Comparison of ENCODE assay signal across 32 cellular contexts in genomic region chr11:81036168-81036870, GRCh38.
"Had no signal": no experiment of that assay in that cellular context is flagged by ENCODE, and none has a peak within 500 bp of the region (broad histone marks: within the 10 kb centered on the region; RNA-seq: fewer than 3 reads in every experiment).

No MANE protein-coding gene starts in this region.

- H3K4me1 ChIP-seq: adrenal gland, ascending aorta, gastroesophageal sphincter, upper lobe of left lung, vagina had no signal

- H3K4me3 Mint-ChIP-seq: activated CD4-positive, alpha-beta T cell treated with anti-CD3 and anti-CD28 coated beads for 36 hours; activated naive CD4-positive, alpha-beta T cell treated with anti-CD3 and anti-CD28 coated beads for 36 hours; activated naive CD8-positive, alpha-beta T cell treated with anti-CD3 and anti-CD28 coated beads for 36 hours; brain; immature natural killer cell; natural killer cell treated with Interleukin-12 subunit alpha and Interleukin-12 subunit beta and Interleukin-15 and Interleukin-18, amount 100 ng/mL, for 72 hours; stimulated activated memory B cell treated with anti-CD40 and anti-IgM and Interleukin-4, amounts not matched to agents 10 μg/mL and 1 μg/mL and 100 μg/mL, for 72 hours; stimulated activated naive CD8-positive, alpha-beta T cell treated with anti-CD3 and anti-CD28 coated beads, Interleukin-15, amount 100 ng/mL, for 72 hours; T-helper 17 cell had no signal

- H3K4me3 ChIP-seq: adrenal gland, ascending aorta, coronary artery, dorsolateral prefrontal cortex, gastroesophageal sphincter, skin epidermis, upper lobe of left lung, vagina had no signal

- H3K27me3 ChIP-seq: adrenal gland, ascending aorta, dorsolateral prefrontal cortex, gastroesophageal sphincter, upper lobe of left lung, vagina had no signal

- H3K27ac ChIP-seq: adrenal gland, ascending aorta, coronary artery, dorsolateral prefrontal cortex, gastroesophageal sphincter, skin epidermis, upper lobe of left lung, vagina had no signal

- H3K4me1 Mint-ChIP-seq: activated CD4-positive, alpha-beta T cell treated with anti-CD3 and anti-CD28 coated beads for 36 hours; activated naive CD8-positive, alpha-beta T cell treated with anti-CD3 and anti-CD28 coated beads for 36 hours; immature natural killer cell; stimulated activated memory B cell treated with anti-CD40 and anti-IgM and Interleukin-4, amounts not matched to agents 10 μg/mL and 1 μg/mL and 100 μg/mL, for 72 hours; stimulated activated naive CD8-positive, alpha-beta T cell treated with anti-CD3 and anti-CD28 coated beads, Interleukin-15, amount 100 ng/mL, for 72 hours; T-helper 17 cell had no signal

- H3K36me3 Mint-ChIP-seq: activated naive CD8-positive, alpha-beta T cell treated with anti-CD3 and anti-CD28 coated beads for 36 hours; natural killer cell treated with Interleukin-12 subunit alpha and Interleukin-12 subunit beta and Interleukin-15 and Interleukin-18, amount 100 ng/mL, for 72 hours; stimulated activated memory B cell treated with anti-CD40 and anti-IgM and Interleukin-4, amounts not matched to agents 10 μg/mL and 1 μg/mL and 100 μg/mL, for 72 hours had no signal

- H3K27ac Mint-ChIP-seq: activated CD4-positive, alpha-beta T cell treated with anti-CD3 and anti-CD28 coated beads for 36 hours; activated naive CD4-positive, alpha-beta T cell treated with anti-CD3 and anti-CD28 coated beads for 36 hours; activated naive CD8-positive, alpha-beta T cell treated with anti-CD3 and anti-CD28 coated beads for 36 hours; brain; immature natural killer cell; natural killer cell treated with Interleukin-12 subunit alpha and Interleukin-12 subunit beta and Interleukin-15 and Interleukin-18, amount 100 ng/mL, for 72 hours; stimulated activated memory B cell treated with anti-CD40 and anti-IgM and Interleukin-4, amounts not matched to agents 10 μg/mL and 1 μg/mL and 100 μg/mL, for 72 hours; stimulated activated naive CD8-positive, alpha-beta T cell treated with anti-CD3 and anti-CD28 coated beads, Interleukin-15, amount 100 ng/mL, for 72 hours; T-helper 17 cell had no signal

- H3K9me3 ChIP-seq: vagina had no signal

- H3K36me3 ChIP-seq: adrenal gland, ascending aorta, gastroesophageal sphincter, upper lobe of left lung, vagina had no signal

- ATAC-seq: activated CD4-positive, alpha-beta T cell treated with anti-CD3 and anti-CD28 coated beads for 36 hours; gastroesophageal sphincter; left colon; natural killer cell treated with Interleukin-12 subunit alpha and Interleukin-12 subunit beta and Interleukin-15 and Interleukin-18, amount 100 ng/mL, for 72 hours; sciatic nerve; stimulated activated memory B cell treated with anti-CD40 and anti-IgM and Interleukin-4, amounts not matched to agents 10 μg/mL and 1 μg/mL and 100 μg/mL, for 72 hours; stimulated activated naive CD8-positive, alpha-beta T cell treated with anti-CD3 and anti-CD28 coated beads, Interleukin-15, amount 100 ng/mL, for 72 hours; T-helper 17 cell had no signal

- H3K27me3 Mint-ChIP-seq: activated CD4-positive, alpha-beta T cell treated with anti-CD3 and anti-CD28 coated beads for 36 hours; activated naive CD8-positive, alpha-beta T cell treated with anti-CD3 and anti-CD28 coated beads for 36 hours; natural killer cell treated with Interleukin-12 subunit alpha and Interleukin-12 subunit beta and Interleukin-15 and Interleukin-18, amount 100 ng/mL, for 72 hours; stimulated activated memory B cell treated with anti-CD40 and anti-IgM and Interleukin-4, amounts not matched to agents 10 μg/mL and 1 μg/mL and 100 μg/mL, for 72 hours; stimulated activated naive CD8-positive, alpha-beta T cell treated with anti-CD3 and anti-CD28 coated beads, Interleukin-15, amount 100 ng/mL, for 72 hours; T-helper 17 cell had no signal

- DNase-seq: activated CD4-positive, alpha-beta T cell treated with anti-CD3 and anti-CD28 coated beads for 36 hours; activated CD4-positive, alpha-beta T cell treated with anti-CD3 and anti-CD28 coated beads, Interleukin-2, amount 50 U/mL, for 4 hours; activated CD4-positive, CD25-positive, alpha-beta regulatory T cell; activated effector memory CD4-positive, alpha-beta T cell treated with anti-CD3 and anti-CD28 coated beads, Interleukin-2, amount 50 U/mL, for 16 hours; activated naive CD4-positive, alpha-beta T cell treated with anti-CD3 and anti-CD28 coated beads for 36 hours; activated naive CD8-positive, alpha-beta T cell treated with anti-CD3 and anti-CD28 coated beads for 36 hours; activated T-cell treated with anti-CD3 and anti-CD28 coated beads for 4 hours; adrenal gland; dorsolateral prefrontal cortex; effector memory CD4-positive, alpha-beta T cell; erythroblast; head of caudate nucleus; hypothalamus; immature natural killer cell; kidney; left colon; posterior cingulate gyrus; stimulated activated CD4-positive, alpha-beta T cell treated with anti-CD3 and anti-CD28 coated beads, Interleukin-4, amount 100 ng/mL, for 4 hours; stimulated activated CD8-positive, alpha-beta memory T cell treated with anti-CD3 and anti-CD28 coated beads, Interleukin-4, amount 100 ng/mL, for 48 hours; stimulated activated naive CD8-positive, alpha-beta T cell treated with anti-CD3 and anti-CD28 coated beads, Interleukin-15, amount 100 ng/mL, for 72 hours; substantia nigra; T-helper 17 cell; upper lobe of left lung had no signal
